1 cellular context compared by ENCODE assay signal in the genomic region with DNA sequence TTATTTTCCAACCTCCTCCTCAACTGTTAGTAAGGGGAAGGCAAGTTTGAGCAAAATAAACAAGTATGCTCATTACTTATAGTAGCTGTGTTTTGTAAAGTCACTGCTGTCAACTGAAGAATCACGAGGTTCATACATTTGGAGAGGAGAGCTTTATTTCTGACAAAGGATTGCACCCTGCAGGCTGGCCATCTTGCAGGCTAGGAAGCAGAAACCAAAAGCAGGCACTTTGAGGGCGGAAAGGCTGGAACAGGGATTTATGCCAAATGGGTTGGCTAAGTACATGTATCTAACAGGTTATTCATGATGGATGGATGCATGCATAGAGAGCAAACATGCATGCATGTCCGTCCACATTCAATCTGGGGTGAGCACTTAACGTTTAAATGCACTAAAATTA.
TF ChIP-seq lines count a peak whose summit lies in the region.

No MANE protein-coding gene starts in this region.

TF ChIP-seq in WTC11, 78 proteins besides CTCF, POLR2A, EP300 and RAD21 (continued from another document):
- no peak for TF ChIP-seq HMGXB4 (CRISPR knock-in tag; IDR thresholded peaks at IDR 0.05)
